Comparison of ENCODE assay signal across 31 cellular contexts in genomic region chr4:155241664-155242063, GRCh38. TPM values are rescaled to one million over a fixed set of nuclear protein-coding genes. Genes with fewer than 3 reads are reported as not detected.
"Had no signal": no experiment of that assay in that cellular context is flagged by ENCODE, and none has a peak within 500 bp of the region (broad histone marks: within the 10 kb centered on the region; RNA-seq: fewer than 3 reads in every experiment).

No MANE protein-coding gene starts in this region.

- H3K4me3 ChIP-seq: left lung, lower lobe of right lung, mucosa of descending colon, ovary, right atrium auricular region, right lobe of liver, skin epidermis, suprapubic skin, thoracic aorta, tibial artery, upper lobe of right lung had no signal

- H3K36me3 ChIP-seq: left lung, lower lobe of right lung, ovary, right atrium auricular region, right lobe of liver, suprapubic skin, thoracic aorta, tibial artery, upper lobe of right lung had no signal

- DNase-seq: hypothalamus; immature natural killer cell; kidney; left colon; left lung; lower lobe of right lung; mesendoderm; mucosa of descending colon; naive thymus-derived CD4-positive, alpha-beta T cell; ovary; right lobe of liver; stimulated activated CD4-positive, alpha-beta T cell treated with anti-CD3 and anti-CD28 coated beads, Interleukin-12 subunit alpha, Interleukin-12 subunit beta, amount 100 ng/mL, for 4 hours; stimulated activated CD4-positive, alpha-beta T cell treated with anti-CD3 and anti-CD28 coated beads, Interleukin-15, amount 100 ng/mL, for 24 hours; stimulated activated CD4-positive, alpha-beta T cell treated with anti-CD3 and anti-CD28 coated beads, Interleukin-2, amount 100 ng/mL, for 24 hours; stimulated activated CD4-positive, alpha-beta T cell treated with anti-CD3 and anti-CD28 coated beads, Interleukin-4, amount 100 ng/mL, for 1 hour; stimulated activated naive B cell treated with anti-CD40 and anti-IgM and Interleukin-4, amounts not matched to agents 10 μg/mL and 1 μg/mL and 100 μg/mL, for 72 hours; stimulated activated naive CD8-positive, alpha-beta T cell treated with anti-CD3 and anti-CD28 coated beads, Interleukin-15, Interleukin-2, amounts not matched to agents 100 U/mL and 50 U/mL, for 24 hours; tibial artery; trophoblast cell; upper lobe of right lung had no signal

- H3K27me3 ChIP-seq: left lung, ovary, right atrium auricular region, right lobe of liver, suprapubic skin, tibial artery, upper lobe of right lung had no signal

- H3K27ac ChIP-seq: left lung, lower lobe of right lung, ovary, right atrium auricular region, right lobe of liver, skin epidermis, suprapubic skin, thoracic aorta, tibial artery, upper lobe of right lung had no signal

RNA-seq across cellular contexts. Expression of gene NPY2R, which starts 33.2 kb away (rescaled TPM):
- total RNA-seq: liver; mesothelial cell of epicardium; myocyte; naive thymus-derived CD4-positive, alpha-beta T cell; natural killer cell treated with Interleukin-12 subunit alpha and Interleukin-12 subunit beta and Interleukin-15 and Interleukin-18, amount 100 ng/mL, for 72 hours; progenitor cell of endocrine pancreas; pulmonary artery endothelial cell; renal cortical epithelial cell; right lobe of liver; upper lobe of right lung had no signal
- polyA plus RNA-seq: immature natural killer cell; naive thymus-derived CD4-positive, alpha-beta T cell had no signal
